8 cellular contexts compared by ENCODE assay signal in genomic region chr5:177134653-177135225, GRCh38.
DNase-seq lines count a peak whose midpoint lies in the region; ATAC-seq, FAIRE-seq and TF ChIP-seq lines count a peak whose summit lies in the region.

No MANE protein-coding gene starts in this region.

- peak overlapping the region; percentile 79 for H3K27ac ChIP-seq in effector memory CD4-positive, alpha-beta T cell (ENCODE audit: insufficient read depth, low read length, poor library complexity, severe bottlenecking)
- H3K27ac ChIP-seq in neutrophil: peak overlapping the region; percentile 98

- peaks cover 38% of the 10 kb centered on the region for H3K36me3 ChIP-seq in NT2/D1 (ENCODE audit: insufficient read depth, insufficient read length, low read length)
- peaks cover 16% of the 10 kb centered on the region for H3K36me3 ChIP-seq in effector memory CD4-positive, alpha-beta T cell (ENCODE audit: control insufficient read depth, insufficient read depth, low read length)
- peaks cover 34% of the 10 kb centered on the region for H3K36me3 ChIP-seq in neutrophil

- no peak for ATAC-seq in HG03108 (IDR thresholded peaks at IDR 0.05; ENCODE audit: unreplicated experiment)

- peaks cover 21% of the 10 kb centered on the region for H3K4me1 ChIP-seq in NT2/D1 (ENCODE audit: insufficient read depth, insufficient read length)
- H3K4me1 ChIP-seq in effector memory CD4-positive, alpha-beta T cell (ENCODE audit: control insufficient read depth, insufficient read depth, low read length, poor library complexity, severe bottlenecking): peaks cover 44% of the 10 kb centered on the region
- peaks cover 34 to 41% of the 10 kb centered on the region in 2 experiments for H3K4me1 ChIP-seq in neutrophil (ENCODE audit: control insufficient read depth in 1 of 2, insufficient read depth in 1 of 2, low read depth in 1 of 2, low read length in 1 of 2)

- no peak for FAIRE-seq in urothelium cell line (lab: Jason Lieb, UNC)

- H3K9ac ChIP-seq in NT2/D1 (ENCODE audit: insufficient read length, low read depth): peak overlapping the region; percentile 93

- no peak for TF ChIP-seq CTCF in neutrophil (IDR thresholded peaks at IDR 0.05)

- H3K27me3 ChIP-seq in NT2/D1 (ENCODE audit: insufficient read depth, insufficient read length): no peaks in the 10 kb centered on the region
- H3K27me3 ChIP-seq in effector memory CD4-positive, alpha-beta T cell (replicated peaks; ENCODE audit: control insufficient read depth, insufficient read depth, low read length, poor library complexity, severe bottlenecking): no peaks in the 10 kb centered on the region
- H3K27me3 ChIP-seq in neutrophil: no peaks in the 10 kb centered on the region

- H3K9me3 ChIP-seq in NT2/D1 (ENCODE audit: insufficient read depth, low read length) (no peaks in the 10 kb centered on the region), neutrophil (no peaks in the 10 kb centered on the region)
- no peaks in the 10 kb centered on the region for H3K9me3 ChIP-seq in effector memory CD4-positive, alpha-beta T cell (ENCODE audit: control insufficient read depth, low read length)

- peak overlapping the region; percentile 78 for H3K4me3 ChIP-seq in NT2/D1 (ENCODE audit: insufficient read length, low read depth)
- peak overlapping the region; percentile 67 for H3K4me3 ChIP-seq in effector memory CD4-positive, alpha-beta T cell (ENCODE audit: insufficient read depth, low read depth, low read length, poor library complexity, severe bottlenecking)
- peak overlapping the region; percentile 91 to 98 for H3K4me3 ChIP-seq in neutrophil (ENCODE audit: low read depth in 1 of 2, low read length in 1 of 2)

- DNase-seq in ELR (ENCODE audit: low read depth) (peak; percentile 31), NT2/D1 (ENCODE audit: low read depth, low spot score) (no peak), NCI-H2029 treated with DMSO at 0.1 percent for 48 hours (lab: John Stamatoyannopoulos, UW) (no peak), NCI-H187 treated with DMSO at 0.1 percent for 48 hours (lab: John Stamatoyannopoulos, UW) (no peak), urothelium cell line (ENCODE audit: low spot score) (no peak)
- DNase-seq in effector memory CD4-positive, alpha-beta T cell: no peak
